Comparison of ENCODE assay signal across 7 cellular contexts in the genomic region with DNA sequence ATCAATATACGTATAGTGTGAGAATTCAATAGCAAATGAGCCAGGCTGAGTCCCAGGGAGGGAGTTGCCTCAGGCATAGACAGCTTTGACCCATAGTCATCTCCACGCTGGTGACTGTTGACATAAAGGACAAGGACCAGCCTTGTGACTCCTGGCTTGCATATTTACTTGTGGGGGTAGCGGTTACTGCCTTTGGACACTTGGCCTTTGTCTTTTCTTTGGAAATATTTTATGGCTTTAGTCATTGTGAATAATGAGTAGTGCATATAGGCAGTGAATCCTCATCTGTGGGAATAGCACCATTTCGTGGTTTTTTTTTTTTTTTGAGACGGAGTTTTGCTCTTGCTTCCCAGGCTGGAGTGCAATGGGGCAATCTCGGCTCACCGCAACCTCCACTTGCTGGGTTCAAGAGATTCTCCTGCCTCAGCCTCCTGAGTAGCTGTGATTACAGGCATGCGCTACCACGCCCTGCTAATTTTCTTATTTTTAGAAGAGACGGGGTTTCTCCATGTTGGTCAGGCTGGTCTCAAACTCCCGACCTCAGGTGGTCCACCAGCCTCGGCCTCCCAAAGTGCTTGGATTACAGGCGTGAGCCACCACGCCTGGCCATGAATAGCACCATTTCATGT.
DNase-seq lines count a peak whose midpoint lies in the region; TF ChIP-seq lines count a peak whose summit lies in the region.
"Not testable (repeated sequence)": the region's sequence is repeated elsewhere in the genome, so short reads cannot be mapped to it uniquely, and the experiment has no call there.

No MANE protein-coding gene starts in this region.

- H3K4me3 ChIP-seq in epithelial cell of esophagus (ENCODE audit: low read length): not testable (repeated sequence)

- peak; percentile 83 for DNase-seq in COLO668 (lab: John Stamatoyannopoulos, UW; ENCODE audit: unreplicated experiment)
- DNase-seq in HCEC 1CT: peak; percentile 82
- peak; percentile 32 for DNase-seq in NCI-H226
- DNase-seq in T1000 (lab: John Stamatoyannopoulos, UW): peak; percentile 70
- peak; percentile 46 for DNase-seq in epithelial cell of esophagus (ENCODE audit: low read depth)
- DNase-seq in islet precursor cell: peak; percentile 80
- DNase-seq in non-pigmented ciliary epithelial cell (ENCODE audit: low read depth): peak; percentile 47

- not testable (repeated sequence) for TF ChIP-seq CTCF in epithelial cell of esophagus (IDR thresholded peaks at IDR 0.05; ENCODE audit: insufficient read depth, low read depth, low read length, missing control alignments)

Comparison
In these comparisons a context has a peak if more than half of its experiments do, and no peak if none do; other contexts are left out.
1. DNase-seq: peak in every context shown above with its lines; median percentile 83 in COLO668; 82 in HCEC 1CT; 80 in islet precursor cell; 70 in T1000; 47 in non-pigmented ciliary epithelial cell; 46 in epithelial cell of esophagus; 32 in NCI-H226.